ENCODE assay signal across 19 cellular contexts in the genomic region with DNA sequence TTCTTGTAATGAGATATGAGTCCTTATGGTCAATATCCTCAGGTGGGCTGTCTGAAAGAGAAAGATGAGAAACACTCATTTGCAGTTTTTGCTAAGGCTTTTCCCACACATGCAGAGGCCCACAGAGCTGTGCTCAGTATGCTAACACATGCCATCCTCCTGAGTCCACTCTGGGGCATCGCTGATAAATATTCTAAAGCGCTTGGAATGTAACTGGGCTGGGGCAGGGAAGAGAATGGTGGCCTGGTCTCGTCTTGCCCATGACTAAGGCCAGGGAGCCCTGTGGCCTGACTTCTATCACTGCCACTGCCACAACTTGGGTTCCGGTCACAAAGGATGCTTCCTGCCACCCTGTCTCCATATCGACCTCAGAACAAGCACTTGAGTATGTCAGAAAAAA.
DNase-seq lines count a peak whose midpoint lies in the region; ATAC-seq and TF ChIP-seq lines count a peak whose summit lies in the region.
"Had no signal": no experiment of that assay in that cellular context is flagged by ENCODE, and none has a peak within 500 bp of the region (broad histone marks: within the 10 kb centered on the region; RNA-seq: fewer than 3 reads in every experiment).

No MANE protein-coding gene starts in this region.

- no peaks in the 10 kb centered on the region for H3K27me3 Mint-ChIP-seq in T-helper 1 cell treated with Interleukin-12 subunit alpha and Interleukin-12 subunit beta and Interleukin-4 antibody, amounts not matched to agents 30 μg/mL and 1 μg/mL, for 36 hours (ENCODE audit: low read depth)
- no peaks in the 10 kb centered on the region for H3K27me3 Mint-ChIP-seq in effector memory CD8-positive, alpha-beta T cell
- H3K27me3 Mint-ChIP-seq: naive B cell had no signal

- no peak overlapping the region for H3K4me3 Mint-ChIP-seq in T-helper 1 cell treated with Interleukin-12 subunit alpha and Interleukin-12 subunit beta and Interleukin-4 antibody, amounts not matched to agents 30 μg/mL and 1 μg/mL, for 36 hours
- H3K4me3 Mint-ChIP-seq in effector memory CD8-positive, alpha-beta T cell = peak overlapping the region in 1 of 2 donors; percentile 47
- H3K4me3 Mint-ChIP-seq: activated naive CD4-positive, alpha-beta T cell treated with anti-CD3 and anti-CD28 coated beads for 36 hours; naive B cell had no signal

- no peak overlapping the region for H3K4me3 ChIP-seq in neutrophil (ENCODE audit: low read depth in 1 of 2, low read length in 1 of 2)
- H3K4me3 ChIP-seq: BLaER1, stomach had no signal

- no peaks in the 10 kb centered on the region for H3K9me3 ChIP-seq in neutrophil
- H3K9me3 ChIP-seq: BLaER1, stomach had no signal

- peaks cover 63% of the 10 kb centered on the region for H3K36me3 ChIP-seq in neutrophil

- H3K4me1 ChIP-seq in neutrophil (ENCODE audit: control insufficient read depth in 1 of 2, insufficient read depth in 1 of 2, low read depth in 1 of 2, low read length in 1 of 2) = peaks cover 4 to 5% of the 10 kb centered on the region in 2 experiments
- H3K4me1 ChIP-seq: BLaER1 had no signal

- TF ChIP-seq CTCF in VCaP (conservative IDR thresholded peaks at IDR 0.05) (no peak), neutrophil (IDR thresholded peaks at IDR 0.05) (no peak)

- H3K27ac Mint-ChIP-seq in T-helper 1 cell treated with Interleukin-12 subunit alpha and Interleukin-12 subunit beta and Interleukin-4 antibody, amounts not matched to agents 30 μg/mL and 1 μg/mL, for 36 hours = peak overlapping the region; percentile 52
- peak overlapping the region; percentile 78 to 90 for H3K27ac Mint-ChIP-seq in effector memory CD8-positive, alpha-beta T cell
- H3K27ac Mint-ChIP-seq: activated naive CD4-positive, alpha-beta T cell treated with anti-CD3 and anti-CD28 coated beads for 36 hours had no signal

- peaks cover 63% of the 10 kb centered on the region for H3K36me3 Mint-ChIP-seq in T-helper 1 cell treated with Interleukin-12 subunit alpha and Interleukin-12 subunit beta and Interleukin-4 antibody, amounts not matched to agents 30 μg/mL and 1 μg/mL, for 36 hours (ENCODE audit: low read depth)
- peaks cover 83% of the 10 kb centered on the region for H3K36me3 Mint-ChIP-seq in effector memory CD8-positive, alpha-beta T cell (ENCODE audit: insufficient read depth)

- DNase-seq in T-helper 1 cell (no peak), DMS53 treated with DMSO at 0.1 percent for 48 hours (lab: John Stamatoyannopoulos, UW; ENCODE audit: unreplicated experiment) (no peak)
- no peak for DNase-seq in effector memory CD8-positive, alpha-beta T cell
- DNase-seq in activated CD4-positive, CD25-positive, alpha-beta regulatory T cell (lab: John Stamatoyannopoulos, UW) = no peak
- DNase-seq: activated CD4-positive, alpha-beta T cell treated with anti-CD3 and anti-CD28 coated beads for 4 hours; activated naive CD4-positive, alpha-beta T cell treated with anti-CD3 and anti-CD28 coated beads for 36 hours; hippocampal formation; kidney; naive B cell; NCI-H2081; stomach; T1000 had no signal

- H3K9me3 Mint-ChIP-seq in T-helper 1 cell treated with Interleukin-12 subunit alpha and Interleukin-12 subunit beta and Interleukin-4 antibody, amounts not matched to agents 30 μg/mL and 1 μg/mL, for 36 hours = no peaks in the 10 kb centered on the region
- H3K9me3 Mint-ChIP-seq in effector memory CD8-positive, alpha-beta T cell = no peaks in the 10 kb centered on the region
- H3K9me3 Mint-ChIP-seq: activated naive CD4-positive, alpha-beta T cell treated with anti-CD3 and anti-CD28 coated beads for 36 hours; naive B cell had no signal

- no peak for ATAC-seq in effector memory CD8-positive, alpha-beta T cell (replicated peaks)
- ATAC-seq in GM21360 (IDR thresholded peaks at IDR 0.05; ENCODE audit: unreplicated experiment) = no peak

- H3K27ac ChIP-seq in VCaP (peak overlapping the region; percentile 76), neutrophil (peak overlapping the region; percentile 57)
- H3K27ac ChIP-seq: 22Rv1, BLaER1, KMS-11 had no signal

- peaks cover 80% of the 10 kb centered on the region for H3K4me1 Mint-ChIP-seq in T-helper 1 cell treated with Interleukin-12 subunit alpha and Interleukin-12 subunit beta and Interleukin-4 antibody, amounts not matched to agents 30 μg/mL and 1 μg/mL, for 36 hours (ENCODE audit: low read depth)
- H3K4me1 Mint-ChIP-seq in effector memory CD8-positive, alpha-beta T cell (ENCODE audit: low read depth in 2 of 2) = peaks cover 58 to 90% of the 10 kb centered on the region in 2 donors

- no peaks in the 10 kb centered on the region for H3K27me3 ChIP-seq in neutrophil
- H3K27me3 ChIP-seq: BLaER1, stomach had no signal
